In genomic region chr20:43352996-43353395, GRCh38 we compare ENCODE assay signal across 11 cellular contexts.
"Had no signal": no experiment of that assay in that cellular context is flagged by ENCODE, and none has a peak within 500 bp of the region (broad histone marks: within the 10 kb centered on the region; RNA-seq: fewer than 3 reads in every experiment).

No MANE protein-coding gene starts in this region.

- FAIRE-seq: H1, H54 had no signal

- H3K4me3 ChIP-seq: GM23248, GM23338, HAP-1 had no signal

- H3K9me3 ChIP-seq: HAP-1 had no signal

- H3K4me1 ChIP-seq: HAP-1 had no signal

- DNase-seq: GM23248, GOT3, H7, H9, HCEC 1CT, HFFc6 had no signal

- H3K36me3 ChIP-seq: HAP-1 had no signal

- ATAC-seq: GM23338, HCT116 had no signal

- H3K4me2 ChIP-seq: GM23338 had no signal

- H3K9ac ChIP-seq: GM23248 had no signal

- H3K27ac ChIP-seq: GM23248 had no signal

- H2AFZ ChIP-seq: GM23248, GM23338 had no signal
